Comparison of ENCODE assay signal across 9 cellular contexts in the genomic region with DNA sequence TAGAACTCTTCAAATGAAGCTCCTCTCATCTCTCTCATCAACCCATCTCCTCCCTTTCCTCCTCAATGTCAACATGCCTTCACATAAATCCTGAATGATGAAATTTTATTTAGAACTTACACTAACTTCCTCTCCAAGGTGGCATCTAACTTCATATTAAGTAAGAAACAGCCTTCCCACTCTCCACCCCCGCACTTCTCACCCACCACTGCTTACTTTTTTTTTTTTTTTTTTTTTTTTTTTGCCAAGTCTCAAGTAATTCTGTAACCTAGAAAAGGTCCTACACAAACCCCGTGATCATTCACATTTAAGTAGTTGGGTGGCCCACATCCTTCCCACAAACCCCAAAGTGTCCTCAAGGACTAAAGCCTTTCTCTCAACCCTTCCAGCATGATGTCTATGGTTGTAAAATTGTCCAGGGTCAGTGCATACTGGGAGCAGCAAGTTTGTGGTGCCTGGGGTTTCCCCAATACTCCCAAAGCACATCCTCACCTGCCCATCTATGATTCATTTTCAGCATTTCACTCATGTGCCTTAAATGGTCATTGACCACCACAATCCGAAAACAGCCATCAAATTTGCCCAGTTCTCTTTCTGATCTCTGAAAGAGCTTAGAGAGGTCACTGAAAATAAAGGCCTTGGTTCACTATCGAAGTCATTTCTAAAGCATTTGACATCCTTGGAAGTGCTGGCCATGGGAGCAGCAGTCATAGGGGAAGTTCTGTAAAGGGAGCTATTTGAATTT. TPM values are rescaled to one million over a fixed set of nuclear protein-coding genes. Genes with fewer than 3 reads are reported as not detected.
DNase-seq lines count a peak whose midpoint lies in the region; ATAC-seq and TF ChIP-seq lines count a peak whose summit lies in the region.
"Had no signal": no experiment of that assay in that cellular context is flagged by ENCODE, and none has a peak within 500 bp of the region (broad histone marks: within the 10 kb centered on the region; RNA-seq: fewer than 3 reads in every experiment).

No MANE protein-coding gene starts in this region.

- H3K27me3 ChIP-seq in SK-N-SH (ENCODE audit: insufficient read depth), result peaks cover 13% of the 10 kb centered on the region; the same call in 1 of the 2 replicates
- H3K27me3 ChIP-seq: SJCRH30 had no signal

- no peak overlapping the region for H3K4me3 Mint-ChIP-seq in activated naive CD4-positive, alpha-beta T cell treated with anti-CD3 and anti-CD28 coated beads, Interleukin-2, amount 50 U/mL, for 24 hours

- H3K27ac Mint-ChIP-seq in activated naive CD4-positive, alpha-beta T cell treated with anti-CD3 and anti-CD28 coated beads, Interleukin-2, amount 50 U/mL, for 24 hours, result peak overlapping the region; percentile 90

- CTCF ChIA-PET in RWPE1 (lab: Yijun Ruan, JAX), result interaction anchor here (0.6 to 1.6 kb wide), 5 partner anchors 88 to 341 kb away, joined by 3 to 11 read pairs (median 4); no protein-coding TSS in a partner anchor
- CTCF ChIA-PET in SK-N-SH (lab: Yijun Ruan, JAX), result interaction anchor here (0.6 to 2.3 kb wide), 18 partner anchors 8 to 581 kb away, joined by 3 to 23 read pairs (median 4); partner anchors contain the start of gene POLQ

- no peak for TF ChIP-seq EP300 in SK-N-SH (IDR thresholded peaks at IDR 0.05; ENCODE audit: borderline replicate concordance in 1 of 2, low read depth in 1 of 2, low read length in 1 of 2)

- no peak overlapping the region for H3K9ac ChIP-seq in SK-N-SH

- H3K27me3 Mint-ChIP-seq in activated naive CD4-positive, alpha-beta T cell treated with anti-CD3 and anti-CD28 coated beads, Interleukin-2, amount 50 U/mL, for 24 hours, result peaks cover 1% of the 10 kb centered on the region

- no peak overlapping the region for H3K27ac ChIP-seq in RWPE1
- H3K27ac ChIP-seq in SK-N-SH (ENCODE audit: low read depth in 2 of 2, low read length in 1 of 2), result no peak overlapping the region
- H3K27ac ChIP-seq: SJCRH30 had no signal

- H3K4me3 ChIP-seq in SK-N-SH (ENCODE audit: low read depth in 2 of 2, low read length in 1 of 2), result no peak overlapping the region
- H3K4me3 ChIP-seq: SJCRH30 had no signal

- H3F3A ChIP-seq in SK-N-SH (replicated peaks; ENCODE audit: insufficient read depth), result no peaks in the 10 kb centered on the region

- TF ChIP-seq CTCF in RWPE1 (conservative IDR thresholded peaks at IDR 0.05; ENCODE audit: low read depth) (no peak), SK-N-SH (IDR thresholded peaks at IDR 0.05) (no peak)

- no peaks in the 10 kb centered on the region for H3K36me3 ChIP-seq in SK-N-SH (replicated peaks in 1 of 2; ENCODE audit: control insufficient read depth in 1 of 2, insufficient read depth in 2 of 2, low read length in 1 of 2)
- H3K36me3 ChIP-seq: SJCRH30 had no signal

- H3K9me3 Mint-ChIP-seq in activated naive CD4-positive, alpha-beta T cell treated with anti-CD3 and anti-CD28 coated beads, Interleukin-2, amount 50 U/mL, for 24 hours, result no peaks in the 10 kb centered on the region

- H3K4me1 ChIP-seq in SK-N-SH (ENCODE audit: control insufficient read depth in 1 of 2, insufficient read depth in 2 of 2, low read depth in 1 of 2, low read length in 1 of 2), result no peaks in the 10 kb centered on the region
- H3K4me1 ChIP-seq: SJCRH30 had no signal

- H3K36me3 Mint-ChIP-seq in activated naive CD4-positive, alpha-beta T cell treated with anti-CD3 and anti-CD28 coated beads, Interleukin-2, amount 50 U/mL, for 24 hours, result no peaks in the 10 kb centered on the region

- DNase-seq in RWPE1 (ENCODE audit: low spot score) (no peak), SK-N-SH (no peak), foreskin melanocyte (no peak), NCI-H82 (lab: John Stamatoyannopoulos, UW) (no peak)

- H3K9me2 ChIP-seq in SK-N-SH, result no peaks in the 10 kb centered on the region

- no peaks in the 10 kb centered on the region for H3K9me3 ChIP-seq in SK-N-SH
- H3K9me3 ChIP-seq: SJCRH30 had no signal

- WGBS in SK-N-SH (ENCODE audit: low lambda C conversion rate), result 2% methylated on average over 4 of the region's 4 CpGs

- TF ChIP-seq RAD21 in SK-N-SH (IDR thresholded peaks at IDR 0.05; ENCODE audit: low read length), result no peak

- H3K79me2 ChIP-seq in SK-N-SH (ENCODE audit: insufficient read depth), result no peaks in the 10 kb centered on the region

- POLR2A ChIA-PET in RWPE1 (lab: Yijun Ruan, JAX; ENCODE audit: low non-redundant PET) (no interaction called here), SK-N-SH (lab: Yijun Ruan, JAX) (no interaction called here)

- ATAC-seq in GM18499 (IDR thresholded peaks at IDR 0.05; ENCODE audit: insufficient read depth, unreplicated experiment) (peak; percentile 31), GM21381 (IDR thresholded peaks at IDR 0.05; ENCODE audit: unreplicated experiment) (peak; percentile 40), HG03280 (IDR thresholded peaks at IDR 0.05; ENCODE audit: unreplicated experiment) (peak; percentile 46)

- no peak overlapping the region for H2AFZ ChIP-seq in SK-N-SH (ENCODE audit: low read depth)

- H3K4me1 Mint-ChIP-seq in activated naive CD4-positive, alpha-beta T cell treated with anti-CD3 and anti-CD28 coated beads, Interleukin-2, amount 50 U/mL, for 24 hours, result peaks cover 20% of the 10 kb centered on the region

- H4K20me1 ChIP-seq in SK-N-SH (ENCODE audit: insufficient read depth), result no peaks in the 10 kb centered on the region

- no peak overlapping the region for H3K4me2 ChIP-seq in SK-N-SH

TF ChIP-seq in SK-N-SH, 30 proteins besides CTCF, POLR2A, EP300 and RAD21:
- TF ChIP-seq, protein P1, sequence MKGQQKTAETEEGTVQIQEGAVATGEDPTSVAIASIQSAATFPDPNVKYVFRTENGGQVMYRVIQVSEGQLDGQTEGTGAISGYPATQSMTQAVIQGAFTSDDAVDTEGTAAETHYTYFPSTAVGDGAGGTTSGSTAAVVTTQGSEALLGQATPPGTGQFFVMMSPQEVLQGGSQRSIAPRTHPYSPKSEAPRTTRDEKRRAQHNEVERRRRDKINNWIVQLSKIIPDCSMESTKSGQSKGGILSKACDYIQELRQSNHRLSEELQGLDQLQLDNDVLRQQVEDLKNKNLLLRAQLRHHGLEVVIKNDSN (IDR thresholded peaks at IDR 0.05; ENCODE audit: borderline replicate concordance, low read depth), result no peak
- no peak for TF ChIP-seq MXI1 (IDR thresholded peaks at IDR 0.05; ENCODE audit: low read depth, low read length)
- no peak for TF ChIP-seq USF2 (IDR thresholded peaks at IDR 0.05; ENCODE audit: borderline replicate concordance, low read depth, low read length)
- TF ChIP-seq FOXM1 (IDR thresholded peaks at IDR 0.05; ENCODE audit: low read depth), result no peak
- TF ChIP-seq MAX (IDR thresholded peaks at IDR 0.05; ENCODE audit: low read depth), result no peak

RNA-seq across cellular contexts. Expression of gene CD86, which starts 47.2 kb away (rescaled TPM):
- not detected in 2 replicates for polyA plus RNA-seq in SK-N-SH (2012; rRNA removed)
- polyA plus RNA-seq in SK-N-SH (2012; cell fraction: cytosol; rRNA removed), result not detected in 2 replicates
- polyA plus RNA-seq in SK-N-SH (2012; cell fraction: nucleus; rRNA removed), result not detected in 2 replicates
